Comparison of ENCODE assay signal across 8 cellular contexts in genomic region chr1:92298213-92298572, GRCh38. TPM values are rescaled to one million over a fixed set of nuclear protein-coding genes. Genes with fewer than 3 reads are reported as not detected.
DNase-seq lines count a peak whose midpoint lies in the region; ATAC-seq lines count a peak whose summit lies in the region.

No MANE protein-coding gene starts in this region.

- H3K9me3 Mint-ChIP-seq in activated CD4-positive, alpha-beta T cell treated with anti-CD3 and anti-CD28 coated beads, Interleukin-2, amount 10 ng/mL, durations not matched to agents 7 days and 5 days: no peaks in the 10 kb centered on the region
- no peaks in the 10 kb centered on the region for H3K9me3 Mint-ChIP-seq in activated CD8-positive, alpha-beta T cell treated with anti-CD3 and anti-CD28 coated beads, Interleukin-2, amount 10 ng/mL, durations not matched to agents 7 days and 5 days (ENCODE audit: insufficient read depth)

- H3K4me1 ChIP-seq in iPS-20b (ENCODE audit: insufficient read depth, low read length): peaks cover 5% of the 10 kb centered on the region

- H3K4me1 Mint-ChIP-seq in activated CD4-positive, alpha-beta T cell treated with anti-CD3 and anti-CD28 coated beads, Interleukin-2, amount 10 ng/mL, durations not matched to agents 7 days and 5 days: peaks cover 53% of the 10 kb centered on the region
- peaks cover 43% of the 10 kb centered on the region for H3K4me1 Mint-ChIP-seq in activated CD8-positive, alpha-beta T cell treated with anti-CD3 and anti-CD28 coated beads, Interleukin-2, amount 10 ng/mL, durations not matched to agents 7 days and 5 days (ENCODE audit: low read depth)

- POLR2A ChIA-PET in activated CD4-positive, alpha-beta T cell treated with anti-CD3 and anti-CD28 coated beads, Interleukin-2, amount 10 ng/mL, durations not matched to agents 7 days and 5 days (lab: Charles Lee): interaction anchor here (0.6 kb wide), 1 partner anchor 11 kb away, joined by 4 read pairs; no protein-coding TSS in a partner anchor
- POLR2A ChIA-PET in activated CD8-positive, alpha-beta T cell treated with anti-CD3 and anti-CD28 coated beads, Interleukin-2, amount 10 ng/mL, durations not matched to agents 7 days and 5 days (lab: Charles Lee): interaction anchor here (0.6 to 1.0 kb wide), 2 partner anchors 240 to 322 kb away, joined by 3 to 5 read pairs; no protein-coding TSS in a partner anchor

- CTCF ChIA-PET in activated CD4-positive, alpha-beta T cell treated with anti-CD3 and anti-CD28 coated beads, Interleukin-2, amount 10 ng/mL, durations not matched to agents 7 days and 5 days (lab: Charles Lee): interaction anchor here (0.6 to 1.0 kb wide), 4 partner anchors 12 to 488 kb away, joined by 3 to 5 read pairs (median 4); no protein-coding TSS in a partner anchor
- CTCF ChIA-PET in activated CD8-positive, alpha-beta T cell treated with anti-CD3 and anti-CD28 coated beads, Interleukin-2, amount 10 ng/mL, durations not matched to agents 7 days and 5 days (lab: Charles Lee): interaction anchor here (0.7 to 2.1 kb wide), 10 partner anchors 9 to 534 kb away, joined by 3 to 7 read pairs (median 3); partner anchors contain the start of genes GFI1 and RPL5

- H3K4me3 Mint-ChIP-seq in activated CD4-positive, alpha-beta T cell treated with anti-CD3 and anti-CD28 coated beads, Interleukin-2, amount 10 ng/mL, durations not matched to agents 7 days and 5 days: peak overlapping the region; percentile 98
- H3K4me3 Mint-ChIP-seq in activated CD8-positive, alpha-beta T cell treated with anti-CD3 and anti-CD28 coated beads, Interleukin-2, amount 10 ng/mL, durations not matched to agents 7 days and 5 days: peak overlapping the region; percentile 94

- H3K36me3 ChIP-seq in iPS-20b (ENCODE audit: insufficient read depth, low read depth, low read length): peaks cover 55% of the 10 kb centered on the region

- H3K27me3 ChIP-seq in iPS-20b (ENCODE audit: insufficient read depth, low read length): no peaks in the 10 kb centered on the region

- peak overlapping the region; percentile 94 for H3K27ac Mint-ChIP-seq in activated CD4-positive, alpha-beta T cell treated with anti-CD3 and anti-CD28 coated beads, Interleukin-2, amount 10 ng/mL, durations not matched to agents 7 days and 5 days
- H3K27ac Mint-ChIP-seq in activated CD8-positive, alpha-beta T cell treated with anti-CD3 and anti-CD28 coated beads, Interleukin-2, amount 10 ng/mL, durations not matched to agents 7 days and 5 days: peak overlapping the region; percentile 98

- H3K27me3 Mint-ChIP-seq in activated CD4-positive, alpha-beta T cell treated with anti-CD3 and anti-CD28 coated beads, Interleukin-2, amount 10 ng/mL, durations not matched to agents 7 days and 5 days: no peaks in the 10 kb centered on the region
- no peaks in the 10 kb centered on the region for H3K27me3 Mint-ChIP-seq in activated CD8-positive, alpha-beta T cell treated with anti-CD3 and anti-CD28 coated beads, Interleukin-2, amount 10 ng/mL, durations not matched to agents 7 days and 5 days (ENCODE audit: low read depth)

- no peaks in the 10 kb centered on the region for H3K9me3 ChIP-seq in iPS-20b (ENCODE audit: insufficient read depth, low read depth, low read length)

- H3K4me3 ChIP-seq in iPS-20b (ENCODE audit: low read length): peak overlapping the region; percentile 99

- no peak for DNase-seq in activated CD4-positive, alpha-beta T cell treated with anti-CD3 and anti-CD28 coated beads, Interleukin-2, amount 10 ng/mL, durations not matched to agents 7 days and 5 days
- no peak for DNase-seq in activated CD4-positive, alpha-beta T cell treated with anti-CD3 and anti-CD28 coated beads, Interleukin-2, amount 50 U/mL, for 4 hours
- no peak for DNase-seq in activated CD8-positive, alpha-beta T cell treated with anti-CD3 and anti-CD28 coated beads, Interleukin-2, amount 10 ng/mL, durations not matched to agents 7 days and 5 days
- DNase-seq in superior temporal gyrus (ENCODE audit: extremely low spot score): peak; percentile 63
- no peak for DNase-seq in iPS-NIHi11 (ENCODE audit: low spot score)
- DNase-seq in A172 (ENCODE audit: low spot score): no peak

- peak overlapping the region; percentile 97 for H3K27ac ChIP-seq in iPS-20b (ENCODE audit: low read length)

- ATAC-seq in activated CD8-positive, alpha-beta T cell treated with anti-CD3 and anti-CD28 coated beads, Interleukin-2, amount 10 ng/mL, durations not matched to agents 7 days and 5 days: no peak
- ATAC-seq in GM21515 (IDR thresholded peaks at IDR 0.05; ENCODE audit: unreplicated experiment): no peak

- H3K9ac ChIP-seq in iPS-20b (ENCODE audit: low read depth, low read length): peak overlapping the region; percentile 99

- peaks cover 33% of the 10 kb centered on the region for H3K36me3 Mint-ChIP-seq in activated CD4-positive, alpha-beta T cell treated with anti-CD3 and anti-CD28 coated beads, Interleukin-2, amount 10 ng/mL, durations not matched to agents 7 days and 5 days (ENCODE audit: low read depth)
- peaks cover 41% of the 10 kb centered on the region for H3K36me3 Mint-ChIP-seq in activated CD8-positive, alpha-beta T cell treated with anti-CD3 and anti-CD28 coated beads, Interleukin-2, amount 10 ng/mL, durations not matched to agents 7 days and 5 days (ENCODE audit: low read depth)

RNA-seq across cellular contexts. Expression of gene GLMN, which starts 0.6 kb away (rescaled TPM):
- 10 to 100 TPM; 14.2 to 18.2 TPM for total RNA-seq in activated CD4-positive, alpha-beta T cell treated with anti-CD3 and anti-CD28 coated beads, Interleukin-2, amount 10 ng/mL, durations not matched to agents 7 days and 5 days
- 10 to 100 TPM; 18.4 to 21.9 TPM for total RNA-seq in activated CD8-positive, alpha-beta T cell treated with anti-CD3 and anti-CD28 coated beads, Interleukin-2, amount 10 ng/mL, durations not matched to agents 7 days and 5 days
- 11.0 and 11.9 TPM in 2 replicates for total RNA-seq in A172 (2014; rRNA removed; shearing (Covaris generic))

RNA-seq across cellular contexts. Expression of gene RPAP2, which starts 0.7 kb away (rescaled TPM):
- total RNA-seq in activated CD4-positive, alpha-beta T cell treated with anti-CD3 and anti-CD28 coated beads, Interleukin-2, amount 10 ng/mL, durations not matched to agents 7 days and 5 days: 10 to 100 TPM; 28.1 to 35.3 TPM
- total RNA-seq in activated CD8-positive, alpha-beta T cell treated with anti-CD3 and anti-CD28 coated beads, Interleukin-2, amount 10 ng/mL, durations not matched to agents 7 days and 5 days: 10 to 100 TPM; 32.9 to 36.2 TPM
- total RNA-seq in A172 (2014; rRNA removed; shearing (Covaris generic)): 17.5 and 19.1 TPM in 2 replicates
